9 cellular contexts compared by ENCODE assay signal in the genomic region with DNA sequence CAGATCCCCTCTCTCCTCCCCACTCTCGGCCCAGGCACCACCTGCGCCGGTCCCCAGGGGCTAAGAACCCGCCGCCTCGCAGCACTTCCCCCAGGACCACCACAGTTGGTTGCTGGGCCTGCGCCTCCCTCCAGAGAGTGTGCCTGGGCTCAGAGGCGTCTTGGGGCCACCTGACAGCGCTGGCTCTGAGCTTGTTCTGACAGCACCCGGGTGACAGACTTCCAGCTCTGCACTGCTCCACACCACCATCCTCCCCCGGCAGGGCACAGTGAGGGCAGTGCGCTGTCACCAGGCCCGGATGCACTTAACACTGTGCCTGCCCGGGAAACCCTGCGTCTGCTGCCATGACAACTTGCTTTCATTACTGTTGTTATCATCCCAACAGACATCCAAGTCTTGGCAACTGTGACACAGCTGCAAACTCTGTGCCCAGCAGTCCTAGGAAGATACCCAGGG. TPM values are rescaled to one million over a fixed set of nuclear protein-coding genes. Genes with fewer than 3 reads are reported as not detected.
DNase-seq lines count a peak whose midpoint lies in the region; ATAC-seq and TF ChIP-seq lines count a peak whose summit lies in the region.
"Had no signal": no experiment of that assay in that cellular context is flagged by ENCODE, and none has a peak within 500 bp of the region (broad histone marks: within the 10 kb centered on the region; RNA-seq: fewer than 3 reads in every experiment).

No MANE protein-coding gene starts in this region.

- peak; percentile 91 for ATAC-seq in activated CD8-positive, alpha-beta T cell treated with anti-CD3 and anti-CD28 coated beads for 36 hours
- ATAC-seq in GM18873 (IDR thresholded peaks at IDR 0.05; ENCODE audit: low FRiP score, unreplicated experiment) = no peak

- TF ChIP-seq POLR2A in stomach (IDR thresholded peaks at IDR 0.05) = no peak

- peak overlapping the region in 2 of 5 donors; percentile 27 to 34 for H3K27ac ChIP-seq in stomach
- H3K27ac ChIP-seq: KMS-11 had no signal

- H3K9me3 ChIP-seq in stomach = no peaks in the 10 kb centered on the region

- 62 to 70% (median 66%) methylated on average over 12 to 15 of the region's 15 CpGs for WGBS in stomach, 5 donors

- H3K36me3 ChIP-seq in stomach = no peaks in the 10 kb centered on the region

- peaks cover 2% of the 10 kb centered on the region for H3K36me3 Mint-ChIP-seq in activated CD8-positive, alpha-beta T cell treated with anti-CD3 and anti-CD28 coated beads for 36 hours (ENCODE audit: low read depth)

- CTCF ChIA-PET in activated CD8-positive, alpha-beta T cell treated with anti-CD3 and anti-CD28 coated beads for 36 hours (lab: Charles Lee) = interaction anchor here (1.0 to 2.7 kb wide), 5 partner anchors 11 to 205 kb away, joined by 3 to 12 read pairs (median 4); no protein-coding TSS in a partner anchor

- peak overlapping the region; percentile 83 for H3K27ac Mint-ChIP-seq in activated CD8-positive, alpha-beta T cell treated with anti-CD3 and anti-CD28 coated beads for 36 hours

- H3K9me3 Mint-ChIP-seq in activated CD8-positive, alpha-beta T cell treated with anti-CD3 and anti-CD28 coated beads for 36 hours = no peaks in the 10 kb centered on the region

- peak; percentile 60 for DNase-seq in GM19238 (ENCODE audit: insufficient read length, low spot score)
- peak; percentile 91 for DNase-seq in NCI-H1092 treated with DMSO at 0.1 percent for 48 hours (lab: John Stamatoyannopoulos, UW)
- DNase-seq in activated CD8-positive, alpha-beta T cell treated with anti-CD3 and anti-CD28 coated beads for 36 hours = peak; percentile 86
- DNase-seq in fibroblast of pulmonary artery (ENCODE audit: low read depth) = peak; percentile 51
- DNase-seq in posterior cingulate gyrus = peak in 6 of 10 donors; percentile 26 to 91 (median 50)
- DNase-seq in stomach = no peak
- DNase-seq in GM13976 (ENCODE audit: low spot score) = no peak

- POLR2A ChIA-PET in activated CD8-positive, alpha-beta T cell treated with anti-CD3 and anti-CD28 coated beads for 36 hours (lab: Charles Lee) = interaction anchor here (1.0 to 1.2 kb wide), 3 partner anchors 20 to 46 kb away, joined by 3 to 4 read pairs (median 3); a partner anchor contains a TSS

- H3K4me3 ChIP-seq in fibroblast of pulmonary artery (replicated peaks; ENCODE audit: low read depth, low read length) = no peak overlapping the region
- no peak overlapping the region for H3K4me3 ChIP-seq in stomach

- in situ Hi-C loops in GM13976 (cut with MboI; ENCODE audit: low sequenced_read_pairs, unreplicated experiment) = no loop called here

- H3K4me3 Mint-ChIP-seq in activated CD8-positive, alpha-beta T cell treated with anti-CD3 and anti-CD28 coated beads for 36 hours = peak overlapping the region; percentile 14

- H3K4me1 Mint-ChIP-seq in activated CD8-positive, alpha-beta T cell treated with anti-CD3 and anti-CD28 coated beads for 36 hours (ENCODE audit: low read depth) = peaks cover 42% of the 10 kb centered on the region

- no peak for TF ChIP-seq CTCF in activated CD8-positive, alpha-beta T cell treated with anti-CD3 and anti-CD28 coated beads for 36 hours (IDR thresholded peaks at IDR 0.05)
- TF ChIP-seq CTCF in fibroblast of pulmonary artery (IDR thresholded peaks at IDR 0.05; ENCODE audit: low read length, missing control alignments) = no peak
- TF ChIP-seq CTCF in stomach (IDR thresholded peaks at IDR 0.05) = no peak
- TF ChIP-seq CTCF in GM13976 (IDR thresholded peaks at IDR 0.05; ENCODE audit: borderline replicate concordance, control extremely low read depth, extremely low read depth, insufficient read depth, missing control alignments) = no peak

- H3K27me3 ChIP-seq in stomach = no peaks in the 10 kb centered on the region

- no peaks in the 10 kb centered on the region for H3K27me3 Mint-ChIP-seq in activated CD8-positive, alpha-beta T cell treated with anti-CD3 and anti-CD28 coated beads for 36 hours

- intact Hi-C loops in activated CD8-positive, alpha-beta T cell treated with anti-CD3 and anti-CD28 coated beads for 36 hours (cut with micrococcal nuclease) = no loop called here
- intact Hi-C loops in posterior cingulate gyrus (cut with DNase I) = no loop called here
- intact Hi-C loops in stomach (cut with DNase I; ENCODE audit: low total_unique reads) = no loop called here

- TF ChIP-seq EP300 in stomach (IDR thresholded peaks at IDR 0.05) = no peak

- H3K4me1 ChIP-seq in stomach = peaks cover 21 to 57% (median 36%) of the 10 kb centered on the region in 4 donors

RNA-seq across cellular contexts. Expression of a gene that starts 6.6 kb away (rescaled TPM):
- 10 to 100 TPM; 25.3 to 26.6 TPM for total RNA-seq in activated CD8-positive, alpha-beta T cell treated with anti-CD3 and anti-CD28 coated beads for 36 hours
- total RNA-seq in stomach = 100 to 1,000 TPM in 1 of 5 donors, 10 to 100 TPM in 4; 31.5 to 141 (median 42.6) TPM
- 10 to 100 TPM in 2 of 3 donors, 1 to 10 TPM in 1; 9.2 to 19.7 (median 19.4) TPM for polyA plus RNA-seq in stomach

RNA-seq across cellular contexts. Expression of a gene that starts 20.4 kb away (rescaled TPM):
- total RNA-seq in activated CD8-positive, alpha-beta T cell treated with anti-CD3 and anti-CD28 coated beads for 36 hours = 10 to 100 TPM; 26.7 to 30.4 TPM
- 100 to 1,000 TPM in 3 of 5 donors, 10 to 100 TPM in 2; 33.6 to 209 (median 114) TPM for total RNA-seq in stomach
- 10 to 100 TPM; 23.4 to 49.8 (median 34.7) TPM for polyA plus RNA-seq in stomach

RNA-seq across cellular contexts. Expression of a gene that starts 45.8 kb away (rescaled TPM):
- 10 to 100 TPM; 24.7 to 26.7 TPM for total RNA-seq in activated CD8-positive, alpha-beta T cell treated with anti-CD3 and anti-CD28 coated beads for 36 hours
- 10 to 100 TPM; 13.4 to 53.6 (median 25.2) TPM for total RNA-seq in stomach
- polyA plus RNA-seq in stomach = 10 to 100 TPM; 47.1 to 55.0 (median 50.7) TPM

Comparison
In these comparisons a context has a peak if more than half of its experiments do, and no peak if none do; other contexts are left out.
1. DNase-seq: peak in GM19238 (single experiment), NCI-H1092 treated with DMSO at 0.1 percent for 48 hours (single experiment), activated CD8-positive, alpha-beta T cell treated with anti-CD3 and anti-CD28 coated beads for 36 hours (single experiment), fibroblast of pulmonary artery (single experiment) and posterior cingulate gyrus (6 of 10); none in stomach (single experiment) and GM13976 (single experiment).